Comparison of ENCODE assay signal across 11 cellular contexts in genomic region chr7:156903232-156903909, GRCh38. TPM values are rescaled to one million over a fixed set of nuclear protein-coding genes. Genes with fewer than 3 reads are reported as not detected.
DNase-seq lines count a peak whose midpoint lies in the region; ATAC-seq and TF ChIP-seq lines count a peak whose summit lies in the region.
"Had no signal": no experiment of that assay in that cellular context is flagged by ENCODE, and none has a peak within 500 bp of the region (broad histone marks: within the 10 kb centered on the region; RNA-seq: fewer than 3 reads in every experiment).

No MANE protein-coding gene starts in this region.

- no peaks in the 10 kb centered on the region for H3K27me3 ChIP-seq in upper lobe of right lung

- H3K9me3 Mint-ChIP-seq in activated naive CD4-positive, alpha-beta T cell treated with anti-CD3 and anti-CD28 coated beads, Interleukin-2, amount 10 ng/mL, durations not matched to agents 7 days and 5 days: no peaks in the 10 kb centered on the region
- no peaks in the 10 kb centered on the region for H3K9me3 Mint-ChIP-seq in activated T-helper 17 cell treated with anti-CD3 and anti-CD28 coated beads, Interleukin-2, amount 50 U/mL, for 72 hours

- peaks cover 16% of the 10 kb centered on the region for H3K4me1 Mint-ChIP-seq in activated naive CD4-positive, alpha-beta T cell treated with anti-CD3 and anti-CD28 coated beads, Interleukin-2, amount 10 ng/mL, durations not matched to agents 7 days and 5 days
- peaks cover 3% of the 10 kb centered on the region for H3K4me1 Mint-ChIP-seq in activated T-helper 17 cell treated with anti-CD3 and anti-CD28 coated beads, Interleukin-2, amount 50 U/mL, for 72 hours

- peak; percentile 55 for DNase-seq in activated naive CD4-positive, alpha-beta T cell treated with anti-CD3 and anti-CD28 coated beads, Interleukin-2, amount 10 ng/mL, durations not matched to agents 7 days and 5 days
- DNase-seq in activated naive CD4-positive, alpha-beta T cell treated with Interleukin-2 at 50 U/mL for 16 hours: no peak
- DNase-seq in glomerular visceral epithelial cell (ENCODE audit: extremely low spot score) (peak; percentile 32), upper lobe of right lung (no peak), NCI-H1417 treated with DMSO at 0.1 percent for 48 hours (lab: John Stamatoyannopoulos, UW) (no peak), GM19238 (ENCODE audit: insufficient read length, low spot score) (no peak), C1 segment of cervical spinal cord (lab: John Stamatoyannopoulos, UW) (no peak)
- DNase-seq: COR-L47, NCI-H526 had no signal

- H3K36me3 Mint-ChIP-seq in activated naive CD4-positive, alpha-beta T cell treated with anti-CD3 and anti-CD28 coated beads, Interleukin-2, amount 10 ng/mL, durations not matched to agents 7 days and 5 days: no peaks in the 10 kb centered on the region
- no peaks in the 10 kb centered on the region for H3K36me3 Mint-ChIP-seq in activated T-helper 17 cell treated with anti-CD3 and anti-CD28 coated beads, Interleukin-2, amount 50 U/mL, for 72 hours (ENCODE audit: low read depth)

- no peak overlapping the region for H3K4me3 Mint-ChIP-seq in activated naive CD4-positive, alpha-beta T cell treated with anti-CD3 and anti-CD28 coated beads, Interleukin-2, amount 10 ng/mL, durations not matched to agents 7 days and 5 days
- no peak overlapping the region for H3K4me3 Mint-ChIP-seq in activated T-helper 17 cell treated with anti-CD3 and anti-CD28 coated beads, Interleukin-2, amount 50 U/mL, for 72 hours

- H3K27ac ChIP-seq in upper lobe of right lung: peak overlapping the region; percentile 37
- H3K27ac ChIP-seq: thoracic aorta had no signal

- no peaks in the 10 kb centered on the region for H3K4me1 ChIP-seq in upper lobe of right lung

- peak overlapping the region; percentile 1 for H3K27ac Mint-ChIP-seq in activated naive CD4-positive, alpha-beta T cell treated with anti-CD3 and anti-CD28 coated beads, Interleukin-2, amount 10 ng/mL, durations not matched to agents 7 days and 5 days
- H3K27ac Mint-ChIP-seq in activated T-helper 17 cell treated with anti-CD3 and anti-CD28 coated beads, Interleukin-2, amount 50 U/mL, for 72 hours: no peak overlapping the region

- intact Hi-C loops in upper lobe of right lung (cut with DNase I): no loop called here

- H3K4me3 ChIP-seq in upper lobe of right lung: no peak overlapping the region
- H3K4me3 ChIP-seq: thoracic aorta had no signal

- no peak for TF ChIP-seq CTCF in upper lobe of right lung (IDR thresholded peaks at IDR 0.05)

- H3K27me3 Mint-ChIP-seq in activated naive CD4-positive, alpha-beta T cell treated with anti-CD3 and anti-CD28 coated beads, Interleukin-2, amount 10 ng/mL, durations not matched to agents 7 days and 5 days: peaks cover 33% of the 10 kb centered on the region
- no peaks in the 10 kb centered on the region for H3K27me3 Mint-ChIP-seq in activated T-helper 17 cell treated with anti-CD3 and anti-CD28 coated beads, Interleukin-2, amount 50 U/mL, for 72 hours

- no peaks in the 10 kb centered on the region for H3K9me3 ChIP-seq in upper lobe of right lung
- H3K9me3 ChIP-seq: thoracic aorta had no signal

- CTCF ChIA-PET in activated naive CD4-positive, alpha-beta T cell treated with anti-CD3 and anti-CD28 coated beads, Interleukin-2, amount 10 ng/mL, durations not matched to agents 7 days and 5 days (lab: Charles Lee): interaction anchor here (0.7 kb wide), 1 partner anchor 124 kb away, joined by 3 read pairs; no protein-coding TSS in a partner anchor

- H3K36me3 ChIP-seq in upper lobe of right lung: no peaks in the 10 kb centered on the region
- H3K36me3 ChIP-seq: thoracic aorta had no signal

- peak; percentile 46 for ATAC-seq in activated T-helper 17 cell treated with anti-CD3 and anti-CD28 coated beads, Interleukin-2, amount 50 U/mL, for 72 hours (replicated peaks)
- ATAC-seq in upper lobe of right lung: peak; percentile 63

RNA-seq across cellular contexts. Expression of gene LMBR1, which starts 10.4 kb away (rescaled TPM):
- 10 to 100 TPM; 38.7 to 48.0 TPM for total RNA-seq in activated T-helper 17 cell treated with anti-CD3 and anti-CD28 coated beads, Interleukin-2, amount 50 U/mL, for 72 hours
- 70.5 TPM for total RNA-seq in upper lobe of right lung

RNA-seq across cellular contexts. Expression of gene NOM1, which starts 46.1 kb away (rescaled TPM):
- 10 to 100 TPM; 20.5 to 37.4 TPM for total RNA-seq in activated T-helper 17 cell treated with anti-CD3 and anti-CD28 coated beads, Interleukin-2, amount 50 U/mL, for 72 hours
- total RNA-seq in upper lobe of right lung: 20.6 TPM

Comparison
In these comparisons a context has a peak if more than half of its experiments do, and no peak if none do; other contexts are left out.
1. DNase-seq: peak in activated naive CD4-positive, alpha-beta T cell treated with anti-CD3 and anti-CD28 coated beads, Interleukin-2, amount 10 ng/mL, durations not matched to agents 7 days and 5 days (single experiment) and glomerular visceral epithelial cell (single experiment); none in activated naive CD4-positive, alpha-beta T cell treated with Interleukin-2 at 50 U/mL for 16 hours (single experiment), upper lobe of right lung (single experiment), NCI-H1417 treated with DMSO at 0.1 percent for 48 hours (single experiment), GM19238 (single experiment) and C1 segment of cervical spinal cord (0 of 14).